ENCODE assay signal across 1 cellular context in the genomic region with DNA sequence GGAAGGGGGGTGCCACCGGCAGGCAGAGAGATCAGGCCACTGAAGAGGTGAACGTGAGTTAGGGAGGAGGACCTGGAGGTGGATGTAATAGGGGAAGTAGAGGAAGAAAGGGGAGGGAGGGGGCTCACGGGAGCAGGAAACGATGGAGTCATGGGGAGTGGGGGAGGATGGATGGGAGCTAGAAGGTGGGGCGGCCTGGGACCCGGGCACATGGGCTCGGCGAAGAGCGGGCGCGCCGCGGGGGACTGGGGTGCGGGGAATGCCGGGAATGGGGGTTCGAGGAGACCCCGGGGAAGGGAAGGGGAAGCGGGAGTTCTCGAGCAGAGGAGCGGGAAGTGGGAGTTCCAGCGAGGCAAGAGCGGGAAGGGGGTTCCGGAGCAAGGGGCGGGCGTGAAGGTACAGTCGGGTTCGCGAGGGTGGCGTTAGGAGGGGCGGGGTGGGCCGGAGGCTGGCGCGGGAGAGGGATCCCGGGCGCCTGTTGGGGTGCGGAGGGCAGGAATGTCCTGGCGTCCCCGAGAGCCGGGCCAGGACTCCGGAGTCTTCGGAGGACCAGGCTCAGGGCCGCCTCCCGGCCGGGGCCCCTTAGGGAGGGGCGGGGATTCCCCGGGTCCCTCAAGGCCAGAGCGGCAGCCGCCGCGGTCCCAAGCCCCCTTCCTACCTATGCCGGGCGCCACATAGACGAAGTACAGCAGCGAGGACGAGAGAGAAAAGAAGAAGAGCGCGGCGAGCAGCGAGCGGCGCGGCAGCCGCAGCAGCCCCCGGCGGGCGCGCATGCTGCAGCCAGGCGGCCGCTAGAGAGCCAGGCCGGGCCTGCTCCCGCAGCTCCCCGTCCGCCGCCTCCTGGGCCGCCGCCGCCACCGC.
A peak's percentile ranks its signal among the peaks of the same experiment; 100 is the strongest.
TF ChIP-seq lines count a peak whose summit lies in the region.

No MANE protein-coding gene starts in this region.

TF ChIP-seq in HepG2, 621 proteins besides CTCF, POLR2A, EP300 and RAD21 (continued from another document and continues in another):
- no peak for TF ChIP-seq ZNF34 (CRISPR knock-in tag; IDR thresholded peaks at IDR 0.05; ENCODE audit: borderline replicate concordance)
- TF ChIP-seq, protein P1, sequence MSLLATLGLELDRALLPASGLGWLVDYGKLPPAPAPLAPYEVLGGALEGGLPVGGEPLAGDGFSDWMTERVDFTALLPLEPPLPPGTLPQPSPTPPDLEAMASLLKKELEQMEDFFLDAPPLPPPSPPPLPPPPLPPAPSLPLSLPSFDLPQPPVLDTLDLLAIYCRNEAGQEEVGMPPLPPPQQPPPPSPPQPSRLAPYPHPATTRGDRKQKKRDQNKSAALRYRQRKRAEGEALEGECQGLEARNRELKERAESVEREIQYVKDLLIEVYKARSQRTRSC (CRISPR knock-in tag; IDR thresholded peaks at IDR 0.05; ENCODE audit: low read depth) = no peak
- TF ChIP-seq HOXD1 (CRISPR knock-in tag; IDR thresholded peaks at IDR 0.05) = peak; percentile 55; the same call in 1 of the 2 replicates
- TF ChIP-seq TRIM24 (CRISPR knock-in tag; IDR thresholded peaks at IDR 0.05) = no peak
- TF ChIP-seq MAFK (conservative IDR thresholded peaks at IDR 0.05 in 1 of 2, IDR thresholded peaks at IDR 0.05 in 1 of 2; ENCODE audit: low read length in 2 of 2) = no peak
- TF ChIP-seq, protein P2, sequence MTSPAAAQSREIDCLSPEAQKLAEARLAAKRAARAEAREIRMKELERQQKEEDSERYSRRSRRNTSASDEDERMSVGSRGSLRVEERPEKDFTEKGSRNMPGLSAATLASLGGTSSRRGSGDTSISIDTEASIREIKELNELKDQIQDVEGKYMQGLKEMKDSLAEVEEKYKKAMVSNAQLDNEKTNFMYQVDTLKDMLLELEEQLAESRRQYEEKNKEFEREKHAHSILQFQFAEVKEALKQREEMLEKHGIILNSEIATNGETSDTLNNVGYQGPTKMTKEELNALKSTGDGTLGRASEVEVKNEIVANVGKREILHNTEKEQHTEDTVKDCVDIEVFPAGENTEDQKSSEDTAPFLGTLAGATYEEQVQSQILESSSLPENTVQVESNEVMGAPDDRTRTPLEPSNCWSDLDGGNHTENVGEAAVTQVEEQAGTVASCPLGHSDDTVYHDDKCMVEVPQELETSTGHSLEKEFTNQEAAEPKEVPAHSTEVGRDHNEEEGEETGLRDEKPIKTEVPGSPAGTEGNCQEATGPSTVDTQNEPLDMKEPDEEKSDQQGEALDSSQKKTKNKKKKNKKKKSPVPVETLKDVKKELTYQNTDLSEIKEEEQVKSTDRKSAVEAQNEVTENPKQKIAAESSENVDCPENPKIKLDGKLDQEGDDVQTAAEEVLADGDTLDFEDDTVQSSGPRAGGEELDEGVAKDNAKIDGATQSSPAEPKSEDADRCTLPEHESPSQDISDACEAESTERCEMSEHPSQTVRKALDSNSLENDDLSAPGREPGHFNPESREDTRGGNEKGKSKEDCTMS (CRISPR knock-in tag; conservative IDR thresholded peaks at IDR 0.05) = no peak
- TF ChIP-seq, protein P3, sequence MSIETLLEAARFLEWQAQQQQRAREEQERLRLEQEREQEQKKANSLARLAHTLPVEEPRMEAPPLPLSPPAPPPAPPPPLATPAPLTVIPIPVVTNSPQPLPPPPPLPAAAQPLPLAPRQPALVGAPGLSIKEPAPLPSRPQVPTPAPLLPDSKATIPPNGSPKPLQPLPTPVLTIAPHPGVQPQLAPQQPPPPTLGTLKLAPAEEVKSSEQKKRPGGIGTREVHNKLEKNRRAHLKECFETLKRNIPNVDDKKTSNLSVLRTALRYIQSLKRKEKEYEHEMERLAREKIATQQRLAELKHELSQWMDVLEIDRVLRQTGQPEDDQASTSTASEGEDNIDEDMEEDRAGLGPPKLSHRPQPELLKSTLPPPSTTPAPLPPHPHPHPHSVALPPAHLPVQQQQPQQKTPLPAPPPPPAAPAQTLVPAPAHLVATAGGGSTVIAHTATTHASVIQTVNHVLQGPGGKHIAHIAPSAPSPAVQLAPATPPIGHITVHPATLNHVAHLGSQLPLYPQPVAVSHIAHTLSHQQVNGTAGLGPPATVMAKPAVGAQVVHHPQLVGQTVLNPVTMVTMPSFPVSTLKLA (IDR thresholded peaks at IDR 0.05) = 0 out of 2 replicates have a peak, but pooled peaks have one; percentile 7
- TF ChIP-seq SIX4 (CRISPR knock-in tag; IDR thresholded peaks at IDR 0.05) = no peak; the same call in 1 of the 2 replicates
- TF ChIP-seq KMT2A (CRISPR knock-in tag; IDR thresholded peaks at IDR 0.05) = peak; percentile 80
- TF ChIP-seq TBL1XR1 (IDR thresholded peaks at IDR 0.05; ENCODE audit: borderline replicate concordance, low read length, partially characterized antibody) = no peak
- TF ChIP-seq, protein P4, sequence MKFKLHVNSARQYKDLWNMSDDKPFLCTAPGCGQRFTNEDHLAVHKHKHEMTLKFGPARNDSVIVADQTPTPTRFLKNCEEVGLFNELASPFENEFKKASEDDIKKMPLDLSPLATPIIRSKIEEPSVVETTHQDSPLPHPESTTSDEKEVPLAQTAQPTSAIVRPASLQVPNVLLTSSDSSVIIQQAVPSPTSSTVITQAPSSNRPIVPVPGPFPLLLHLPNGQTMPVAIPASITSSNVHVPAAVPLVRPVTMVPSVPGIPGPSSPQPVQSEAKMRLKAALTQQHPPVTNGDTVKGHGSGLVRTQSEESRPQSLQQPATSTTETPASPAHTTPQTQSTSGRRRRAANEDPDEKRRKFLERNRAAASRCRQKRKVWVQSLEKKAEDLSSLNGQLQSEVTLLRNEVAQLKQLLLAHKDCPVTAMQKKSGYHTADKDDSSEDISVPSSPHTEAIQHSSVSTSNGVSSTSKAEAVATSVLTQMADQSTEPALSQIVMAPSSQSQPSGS (CRISPR knock-in tag; IDR thresholded peaks at IDR 0.05) = no peak
- peak; percentile 74 for TF ChIP-seq ZNF746 (CRISPR knock-in tag; IDR thresholded peaks at IDR 0.05)
- no peak for TF ChIP-seq ZNF747 (CRISPR knock-in tag; IDR thresholded peaks at IDR 0.05; ENCODE audit: borderline replicate concordance)
- TF ChIP-seq, protein P5, sequence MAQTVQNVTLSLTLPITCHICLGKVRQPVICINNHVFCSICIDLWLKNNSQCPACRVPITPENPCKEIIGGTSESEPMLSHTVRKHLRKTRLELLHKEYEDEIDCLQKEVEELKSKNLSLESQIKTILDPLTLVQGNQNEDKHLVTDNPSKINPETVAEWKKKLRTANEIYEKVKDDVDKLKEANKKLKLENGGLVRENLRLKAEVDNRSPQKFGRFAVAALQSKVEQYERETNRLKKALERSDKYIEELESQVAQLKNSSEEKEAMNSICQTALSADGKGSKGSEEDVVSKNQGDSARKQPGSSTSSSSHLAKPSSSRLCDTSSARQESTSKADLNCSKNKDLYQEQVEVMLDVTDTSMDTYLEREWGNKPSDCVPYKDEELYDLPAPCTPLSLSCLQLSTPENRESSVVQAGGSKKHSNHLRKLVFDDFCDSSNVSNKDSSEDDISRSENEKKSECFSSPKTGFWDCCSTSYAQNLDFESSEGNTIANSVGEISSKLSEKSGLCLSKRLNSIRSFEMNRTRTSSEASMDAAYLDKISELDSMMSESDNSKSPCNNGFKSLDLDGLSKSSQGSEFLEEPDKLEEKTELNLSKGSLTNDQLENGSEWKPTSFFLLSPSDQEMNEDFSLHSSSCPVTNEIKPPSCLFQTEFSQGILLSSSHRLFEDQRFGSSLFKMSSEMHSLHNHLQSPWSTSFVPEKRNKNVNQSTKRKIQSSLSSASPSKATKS (CRISPR knock-in tag; IDR thresholded peaks at IDR 0.05) = no peak; the same call in 1 of the 2 replicates
- TF ChIP-seq, protein P6, sequence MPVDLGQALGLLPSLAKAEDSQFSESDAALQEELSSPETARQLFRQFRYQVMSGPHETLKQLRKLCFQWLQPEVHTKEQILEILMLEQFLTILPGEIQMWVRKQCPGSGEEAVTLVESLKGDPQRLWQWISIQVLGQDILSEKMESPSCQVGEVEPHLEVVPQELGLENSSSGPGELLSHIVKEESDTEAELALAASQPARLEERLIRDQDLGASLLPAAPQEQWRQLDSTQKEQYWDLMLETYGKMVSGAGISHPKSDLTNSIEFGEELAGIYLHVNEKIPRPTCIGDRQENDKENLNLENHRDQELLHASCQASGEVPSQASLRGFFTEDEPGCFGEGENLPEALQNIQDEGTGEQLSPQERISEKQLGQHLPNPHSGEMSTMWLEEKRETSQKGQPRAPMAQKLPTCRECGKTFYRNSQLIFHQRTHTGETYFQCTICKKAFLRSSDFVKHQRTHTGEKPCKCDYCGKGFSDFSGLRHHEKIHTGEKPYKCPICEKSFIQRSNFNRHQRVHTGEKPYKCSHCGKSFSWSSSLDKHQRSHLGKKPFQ (CRISPR knock-in tag; IDR thresholded peaks at IDR 0.05; ENCODE audit: insufficient replicate concordance) = peak; percentile 33
- TF ChIP-seq EED (CRISPR knock-in tag; IDR thresholded peaks at IDR 0.05) = no peak; the same call in 1 of the 2 replicates
- TF ChIP-seq NFE2L1 (CRISPR knock-in tag; IDR thresholded peaks at IDR 0.05; ENCODE audit: borderline replicate concordance) = no peak
- TF ChIP-seq PAWR (CRISPR knock-in tag; IDR thresholded peaks at IDR 0.05; ENCODE audit: borderline replicate concordance) = no peak
- TF ChIP-seq MIER2 (CRISPR knock-in tag; IDR thresholded peaks at IDR 0.05) = no peak
- TF ChIP-seq RARG (CRISPR knock-in tag; IDR thresholded peaks at IDR 0.05; ENCODE audit: low read depth) = no peak
- no peak for TF ChIP-seq ZNF180 (CRISPR knock-in tag; IDR thresholded peaks at IDR 0.05; ENCODE audit: borderline replicate concordance, low read depth)
- no peak for TF ChIP-seq ZFP36L2 (CRISPR knock-in tag; IDR thresholded peaks at IDR 0.05)
- TF ChIP-seq, protein P7, sequence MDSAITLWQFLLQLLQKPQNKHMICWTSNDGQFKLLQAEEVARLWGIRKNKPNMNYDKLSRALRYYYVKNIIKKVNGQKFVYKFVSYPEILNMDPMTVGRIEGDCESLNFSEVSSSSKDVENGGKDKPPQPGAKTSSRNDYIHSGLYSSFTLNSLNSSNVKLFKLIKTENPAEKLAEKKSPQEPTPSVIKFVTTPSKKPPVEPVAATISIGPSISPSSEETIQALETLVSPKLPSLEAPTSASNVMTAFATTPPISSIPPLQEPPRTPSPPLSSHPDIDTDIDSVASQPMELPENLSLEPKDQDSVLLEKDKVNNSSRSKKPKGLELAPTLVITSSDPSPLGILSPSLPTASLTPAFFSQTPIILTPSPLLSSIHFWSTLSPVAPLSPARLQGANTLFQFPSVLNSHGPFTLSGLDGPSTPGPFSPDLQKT (CRISPR knock-in tag; IDR thresholded peaks at IDR 0.05; ENCODE audit: borderline replicate concordance) = no peak
- no peak for TF ChIP-seq ZNF296 (CRISPR knock-in tag; conservative IDR thresholded peaks at IDR 0.05)
- TF ChIP-seq MAF1 (CRISPR knock-in tag; IDR thresholded peaks at IDR 0.05; ENCODE audit: borderline replicate concordance) = 0 out of 2 replicates have a peak, but pooled peaks have one; percentile 81
- TF ChIP-seq, protein P8, sequence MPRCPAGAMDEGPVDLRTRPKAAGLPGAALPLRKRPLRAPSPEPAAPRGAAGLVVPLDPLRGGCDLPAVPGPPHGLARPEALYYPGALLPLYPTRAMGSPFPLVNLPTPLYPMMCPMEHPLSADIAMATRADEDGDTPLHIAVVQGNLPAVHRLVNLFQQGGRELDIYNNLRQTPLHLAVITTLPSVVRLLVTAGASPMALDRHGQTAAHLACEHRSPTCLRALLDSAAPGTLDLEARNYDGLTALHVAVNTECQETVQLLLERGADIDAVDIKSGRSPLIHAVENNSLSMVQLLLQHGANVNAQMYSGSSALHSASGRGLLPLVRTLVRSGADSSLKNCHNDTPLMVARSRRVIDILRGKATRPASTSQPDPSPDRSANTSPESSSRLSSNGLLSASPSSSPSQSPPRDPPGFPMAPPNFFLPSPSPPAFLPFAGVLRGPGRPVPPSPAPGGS (CRISPR knock-in tag; IDR thresholded peaks at IDR 0.05) = 0 out of 2 replicates have a peak, but pooled peaks have one; percentile 9
- no peak; the same call in 1 of the 2 replicates for TF ChIP-seq ZNF292 (CRISPR knock-in tag; IDR thresholded peaks at IDR 0.05; ENCODE audit: borderline replicate concordance, low read depth)
- TF ChIP-seq ZNF660 (CRISPR knock-in tag; IDR thresholded peaks at IDR 0.05; ENCODE audit: borderline replicate concordance, low read depth) = no peak
- TF ChIP-seq, protein P9, sequence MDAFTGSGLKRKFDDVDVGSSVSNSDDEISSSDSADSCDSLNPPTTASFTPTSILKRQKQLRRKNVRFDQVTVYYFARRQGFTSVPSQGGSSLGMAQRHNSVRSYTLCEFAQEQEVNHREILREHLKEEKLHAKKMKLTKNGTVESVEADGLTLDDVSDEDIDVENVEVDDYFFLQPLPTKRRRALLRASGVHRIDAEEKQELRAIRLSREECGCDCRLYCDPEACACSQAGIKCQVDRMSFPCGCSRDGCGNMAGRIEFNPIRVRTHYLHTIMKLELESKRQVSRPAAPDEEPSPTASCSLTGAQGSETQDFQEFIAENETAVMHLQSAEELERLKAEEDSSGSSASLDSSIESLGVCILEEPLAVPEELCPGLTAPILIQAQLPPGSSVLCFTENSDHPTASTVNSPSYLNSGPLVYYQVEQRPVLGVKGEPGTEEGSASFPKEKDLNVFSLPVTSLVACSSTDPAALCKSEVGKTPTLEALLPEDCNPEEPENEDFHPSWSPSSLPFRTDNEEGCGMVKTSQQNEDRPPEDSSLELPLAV (CRISPR knock-in tag; conservative IDR thresholded peaks at IDR 0.05; ENCODE audit: low read depth) = no peak
- TF ChIP-seq, protein P10, sequence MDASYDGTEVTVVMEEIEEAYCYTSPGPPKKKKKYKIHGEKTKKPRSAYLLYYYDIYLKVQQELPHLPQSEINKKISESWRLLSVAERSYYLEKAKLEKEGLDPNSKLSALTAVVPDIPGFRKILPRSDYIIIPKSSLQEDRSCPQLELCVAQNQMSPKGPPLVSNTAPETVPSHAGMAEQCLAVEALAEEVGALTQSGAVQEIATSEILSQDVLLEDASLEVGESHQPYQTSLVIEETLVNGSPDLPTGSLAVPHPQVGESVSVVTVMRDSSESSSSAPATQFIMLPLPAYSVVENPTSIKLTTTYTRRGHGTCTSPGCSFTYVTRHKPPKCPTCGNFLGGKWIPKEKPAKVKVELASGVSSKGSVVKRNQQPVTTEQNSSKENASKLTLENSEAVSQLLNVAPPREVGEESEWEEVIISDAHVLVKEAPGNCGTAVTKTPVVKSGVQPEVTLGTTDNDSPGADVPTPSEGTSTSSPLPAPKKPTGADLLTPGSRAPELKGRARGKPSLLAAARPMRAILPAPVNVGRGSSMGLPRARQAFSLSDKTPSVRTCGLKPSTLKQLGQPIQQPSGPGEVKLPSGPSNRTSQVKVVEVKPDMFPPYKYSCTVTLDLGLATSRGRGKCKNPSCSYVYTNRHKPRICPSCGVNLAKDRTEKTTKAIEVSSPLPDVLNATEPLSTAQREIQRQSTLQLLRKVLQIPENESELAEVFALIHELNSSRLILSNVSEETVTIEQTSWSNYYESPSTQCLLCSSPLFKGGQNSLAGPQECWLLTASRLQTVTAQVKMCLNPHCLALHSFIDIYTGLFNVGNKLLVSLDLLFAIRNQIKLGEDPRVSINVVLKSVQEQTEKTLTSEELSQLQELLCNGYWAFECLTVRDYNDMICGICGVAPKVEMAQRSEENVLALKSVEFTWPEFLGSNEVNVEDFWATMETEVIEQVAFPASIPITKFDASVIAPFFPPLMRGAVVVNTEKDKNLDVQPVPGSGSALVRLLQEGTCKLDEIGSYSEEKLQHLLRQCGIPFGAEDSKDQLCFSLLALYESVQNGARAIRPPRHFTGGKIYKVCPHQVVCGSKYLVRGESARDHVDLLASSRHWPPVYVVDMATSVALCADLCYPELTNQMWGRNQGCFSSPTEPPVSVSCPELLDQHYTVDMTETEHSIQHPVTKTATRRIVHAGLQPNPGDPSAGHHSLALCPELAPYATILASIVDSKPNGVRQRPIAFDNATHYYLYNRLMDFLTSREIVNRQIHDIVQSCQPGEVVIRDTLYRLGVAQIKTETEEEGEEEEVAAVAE (CRISPR knock-in tag; IDR thresholded peaks at IDR 0.05; ENCODE audit: borderline replicate concordance) = 0 out of 2 replicates have a peak, but pooled peaks have one; percentile 44
- peak; percentile 50 for TF ChIP-seq MED1 (CRISPR knock-in tag; IDR thresholded peaks at IDR 0.05)
- TF ChIP-seq DR1 (CRISPR knock-in tag; IDR thresholded peaks at IDR 0.05) = no peak; the same call in 1 of the 2 replicates
- no peak for TF ChIP-seq XBP1 (CRISPR knock-in tag; IDR thresholded peaks at IDR 0.05)
- TF ChIP-seq HMG20B (CRISPR knock-in tag; conservative IDR thresholded peaks at IDR 0.05) = no peak
- no peak for TF ChIP-seq ZNF138 (CRISPR knock-in tag; IDR thresholded peaks at IDR 0.05; ENCODE audit: low read depth)
- no peak; the same call in 1 of the 2 replicates for TF ChIP-seq MTA3 (CRISPR knock-in tag; IDR thresholded peaks at IDR 0.05)
